ENCODE assay signal across 18 cellular contexts in the genomic region with DNA sequence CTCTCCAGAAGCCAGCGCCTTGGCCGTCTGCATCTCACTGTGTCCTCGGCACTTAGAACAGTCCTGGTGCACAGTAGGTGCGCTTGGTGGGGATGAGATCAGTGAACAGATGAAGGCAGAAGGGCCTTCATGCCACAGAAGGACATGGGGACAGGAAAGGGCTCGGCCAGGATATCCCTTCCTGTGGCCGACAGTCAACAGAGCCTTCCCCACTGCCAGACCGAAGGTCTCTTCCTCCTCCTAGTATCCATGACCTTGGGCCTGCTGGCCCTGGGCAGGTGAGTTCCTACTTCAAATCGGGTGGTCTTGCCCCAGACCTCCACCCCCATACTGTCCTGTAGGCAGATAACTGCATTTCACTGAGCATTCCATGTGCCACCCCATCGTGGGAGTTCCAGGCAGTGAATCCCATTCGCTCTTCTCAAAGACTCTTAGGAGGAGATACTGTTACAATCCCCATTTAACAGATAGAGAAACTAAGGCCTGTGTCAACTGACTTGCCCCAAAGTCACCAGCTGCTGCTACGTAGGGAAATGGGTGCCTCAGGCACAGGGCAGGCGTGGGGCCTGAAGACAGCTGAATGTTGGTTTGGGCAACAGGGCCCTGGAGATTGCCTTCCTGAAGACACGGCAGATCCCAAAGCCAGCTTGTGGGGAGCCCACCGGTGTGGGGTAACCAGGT. TPM values are rescaled to one million over a fixed set of nuclear protein-coding genes. Genes with fewer than 3 reads are reported as not detected.
A peak's percentile ranks its signal among the peaks of the same experiment; 100 is the strongest.
DNase-seq lines count a peak whose midpoint lies in the region; ATAC-seq, FAIRE-seq and TF ChIP-seq lines count a peak whose summit lies in the region.
"Had no signal": no experiment of that assay in that cellular context is flagged by ENCODE, and none has a peak within 500 bp of the region (broad histone marks: within the 10 kb centered on the region; RNA-seq: fewer than 3 reads in every experiment).

No MANE protein-coding gene starts in this region.

- 60% methylated on average over 14 of the region's 14 CpGs for WGBS in HepG2 (ENCODE audit: low lambda C conversion rate)
- 73% methylated on average over 8 of the region's 14 CpGs for WGBS in right lobe of liver (ENCODE audit: insufficient coverage, low coverage, low lambda C conversion rate, missing lambda C conversion rate)

- FAIRE-seq in HepG2 (lab: Jason Lieb, UNC): no peak
- FAIRE-seq: GM12878, GM18507 had no signal

- no TSS peak for BruUV-seq in HepG2 (replicated peaks; lab: Mats Ljungman, UMichigan)

- H3K4me1 ChIP-seq in HepG2 (ENCODE audit: insufficient read depth, low read length): peaks cover 52% of the 10 kb centered on the region
- peaks cover 0 to 14% (median 0%) of the 10 kb centered on the region in 4 donors for H3K4me1 ChIP-seq in right lobe of liver
- H3K4me1 ChIP-seq in neural progenitor cell: peaks cover 12% of the 10 kb centered on the region

- H3K27ac ChIP-seq in HepG2 (ENCODE audit: extremely low read length, insufficient read depth, low read length): no peak overlapping the region
- H3K27ac ChIP-seq in right lobe of liver: no peak overlapping the region
- peak overlapping the region; percentile 100 for H3K27ac ChIP-seq in epithelial cell of prostate
- H3K27ac ChIP-seq in neural progenitor cell: no peak overlapping the region
- H3K27ac ChIP-seq: BLaER1 treated with 17β-estradiol and CSF1 and Interleukin-3, amounts not matched to agents 10 nM and 100 nM; GM23248; PC-9 had no signal

- H3K27me3 ChIP-seq in HepG2 (ENCODE audit: control insufficient read depth in 1 of 2, insufficient read depth in 2 of 2, low read length in 2 of 2): peaks cover 0 to 3% of the 10 kb centered on the region in 2 experiments; a peak in 1 of 5 replicates
- H3K27me3 ChIP-seq in right lobe of liver: no peaks in the 10 kb centered on the region
- peaks cover 14% of the 10 kb centered on the region for H3K27me3 ChIP-seq in neural progenitor cell

- in situ Hi-C loops in HepG2 (cut with HindIII; ENCODE audit: extremely low pct_ligation_motif_present, low pct_unique_long_range_greater_than_20kb): loop anchor here (25.0 kb wide), 1 partner anchor 724 kb away; no protein-coding TSS in a partner anchor

- no peak for ATAC-seq in HepG2
- no peak for ATAC-seq in right lobe of liver
- ATAC-seq in GM21526 (IDR thresholded peaks at IDR 0.05; ENCODE audit: low FRiP score, unreplicated experiment): no peak
- ATAC-seq: GM12878 had no signal

- peak overlapping the region; percentile 66 for H3K4me3 Mint-ChIP-seq in neural progenitor cell

- TF ChIP-seq EP300 in HepG2 (IDR thresholded peaks at IDR 0.05; ENCODE audit: low read depth in 2 of 2, low read length in 2 of 2) (no peak), HepG2 (CRISPR knock-in tag; IDR thresholded peaks at IDR 0.05; ENCODE audit: borderline replicate concordance) (no peak)

- H3K4me2 ChIP-seq in HepG2 (ENCODE audit: low read depth, low read length) (no peak overlapping the region), neural progenitor cell (no peak overlapping the region)
- H3K4me2 ChIP-seq: PC-9 had no signal

- DNase-seq in HepG2 (ENCODE audit: low spot score): no peak
- no peak for DNase-seq in right lobe of liver
- no peak for DNase-seq in epithelial cell of prostate (ENCODE audit: low read depth, low spot score)
- DNase-seq in neural progenitor cell (ENCODE audit: low spot score): no peak
- no peak for DNase-seq in stimulated activated CD4-positive, alpha-beta T cell treated with anti-CD3 and anti-CD28 coated beads, Interleukin-2, amount 100 ng/mL, for 24 hours
- DNase-seq in AG20443 (ENCODE audit: low spot score): no peak
- DNase-seq in DMS53 treated with DMSO at 0.1 percent for 48 hours (lab: John Stamatoyannopoulos, UW; ENCODE audit: unreplicated experiment): no peak
- DNase-seq: GDM1, GM23248, KBM-7, NCI-H1417 treated with DMSO at 0.1 percent for 48 hours, NCI-H1930, NCI-H510A treated with DMSO at 0.1 percent for 48 hours, PC-9 had no signal

- no peaks in the 10 kb centered on the region for H3K79me2 ChIP-seq in HepG2 (ENCODE audit: insufficient read depth, low read length)
- H3K79me2 ChIP-seq in neural progenitor cell (ENCODE audit: low read depth): peaks cover 6% of the 10 kb centered on the region

- H2AFZ ChIP-seq in HepG2 (ENCODE audit: low read length): no peak overlapping the region
- no peak overlapping the region for H2AFZ ChIP-seq in neural progenitor cell (replicated peaks)
- H2AFZ ChIP-seq: GM23248, PC-9 had no signal

- H3K9me3 ChIP-seq in HepG2 (ENCODE audit: low read length) (no peaks in the 10 kb centered on the region), right lobe of liver (no peaks in the 10 kb centered on the region), neural progenitor cell (ENCODE audit: low read depth) (no peaks in the 10 kb centered on the region)
- H3K9me3 ChIP-seq: BLaER1 treated with 17β-estradiol and CSF1 and Interleukin-3, amounts not matched to agents 10 nM and 100 nM had no signal

- no peak for TF ChIP-seq CTCF in HepG2 (CRISPR knock-in tag; IDR thresholded peaks at IDR 0.05)
- TF ChIP-seq CTCF in right lobe of liver (IDR thresholded peaks at IDR 0.05): no peak
- TF ChIP-seq CTCF in neural progenitor cell (IDR thresholded peaks at IDR 0.05): no peak

- no peak overlapping the region for H3K4me3 ChIP-seq in HepG2 (replicated peaks in 1 of 3; ENCODE audit: insufficient read depth in 1 of 3, low read depth in 2 of 3, low read length in 3 of 3)
- H3K4me3 ChIP-seq in right lobe of liver: no peak overlapping the region
- no peak overlapping the region for H3K4me3 ChIP-seq in neural progenitor cell
- H3K4me3 ChIP-seq: BLaER1 treated with 17β-estradiol and CSF1 and Interleukin-3, amounts not matched to agents 10 nM and 100 nM; GM12878; GM23248; PC-9 had no signal

- no peaks in the 10 kb centered on the region for H3K36me3 Mint-ChIP-seq in neural progenitor cell

- intact Hi-C loops in HepG2 (cut with micrococcal nuclease; ENCODE audit: unreplicated experiment) (loop anchor here (5.0 kb wide), 1 partner anchor 159 kb away; no protein-coding TSS in a partner anchor), right lobe of liver (cut with DNase I) (loop anchor here in 1 of 2 donors (10.0 kb wide), 1 partner anchor 147 kb away; no protein-coding TSS in a partner anchor)

- peaks cover 18% of the 10 kb centered on the region for H3F3A ChIP-seq in neural progenitor cell (ENCODE audit: low read depth)

- POLR2A ChIA-PET in HepG2 (lab: Yijun Ruan, JAX): no interaction called here

- TF ChIP-seq RAD21 in HepG2 (CRISPR knock-in tag; IDR thresholded peaks at IDR 0.05): no peak

- H3K4me1 Mint-ChIP-seq in neural progenitor cell: peaks cover 17% of the 10 kb centered on the region

- no peak overlapping the region for H3K27ac Mint-ChIP-seq in neural progenitor cell

- H3K36me3 ChIP-seq in HepG2 (replicated peaks in 1 of 2; ENCODE audit: control insufficient read depth in 1 of 2, insufficient read depth in 2 of 2, low read length in 2 of 2) (no peaks in the 10 kb centered on the region), right lobe of liver (no peaks in the 10 kb centered on the region), neural progenitor cell (no peaks in the 10 kb centered on the region)
- H3K36me3 ChIP-seq: BLaER1 treated with 17β-estradiol and CSF1 and Interleukin-3, amounts not matched to agents 10 nM and 100 nM had no signal

- H3K27me3 Mint-ChIP-seq in neural progenitor cell (ENCODE audit: insufficient read depth, low read depth): peaks cover 29% of the 10 kb centered on the region

- CTCF ChIA-PET in HepG2 (lab: Yijun Ruan, JAX; ENCODE audit: low intra/inter-chr PET ratio, low total read pairs): interaction anchor here (1.2 kb wide), 1 partner anchor 36 kb away, joined by 5 read pairs; no protein-coding TSS in a partner anchor

- H3K9ac ChIP-seq in HepG2 (ENCODE audit: insufficient read depth, low read depth, low read length) (no peak overlapping the region), neural progenitor cell (no peak overlapping the region)
- H3K9ac ChIP-seq: BLaER1 treated with 17β-estradiol and CSF1 and Interleukin-3, amounts not matched to agents 10 nM and 100 nM; GM23248 had no signal

- TF ChIP-seq POLR2A in HepG2 (IDR thresholded peaks at IDR 0.05; ENCODE audit: insufficient read depth in 1 of 2, low read depth in 2 of 2, low read length in 2 of 2) (no peak), right lobe of liver (IDR thresholded peaks at IDR 0.05) (no peak)

- no peaks in the 10 kb centered on the region for H3K9me3 Mint-ChIP-seq in neural progenitor cell

- no peaks in the 10 kb centered on the region for H4K20me1 ChIP-seq in HepG2 (ENCODE audit: insufficient read depth, low read length)
- peaks cover 5% of the 10 kb centered on the region for H4K20me1 ChIP-seq in neural progenitor cell (ENCODE audit: low read depth)

RNA-seq across cellular contexts. Expression of gene PLEKHG5, which starts 3.5 kb away (rescaled TPM):
- total RNA-seq in HepG2 (2016; rRNA removed; fragmentation: Illumina TruSeq; extraction: Trizol): 1.9 and 3.5 TPM in 2 replicates
- total RNA-seq in HepG2 (2016; cell fraction: cytosol; rRNA removed; fragmentation: Illumina TruSeq; extraction: Trizol; ENCODE audit: low read depth): 0.51 and 0.62 TPM in 2 replicates
- total RNA-seq in HepG2 (2016; cell fraction: insoluble cytoplasmic fraction; rRNA removed; fragmentation: Illumina TruSeq; extraction: Trizol): 1.4 and 3.4 TPM in 2 replicates
- 0.99 and 1.2 TPM in 2 replicates for total RNA-seq in HepG2 (2016; cell fraction: membrane; rRNA removed; fragmentation: Illumina TruSeq; extraction: Trizol)
- total RNA-seq in HepG2 (2016; cell fraction: nucleus; rRNA removed; fragmentation: Illumina TruSeq; extraction: Trizol): 3.3 and 4.4 TPM in 2 replicates
- polyA plus RNA-seq in HepG2 (2011; rRNA removed): 1.9 and 2.6 TPM in 2 replicates
- polyA plus RNA-seq in HepG2 (2011; cell fraction: cytosol; rRNA removed): 1.1 and 1.7 TPM in 2 replicates
- 17.2 and 22.8 TPM in 2 replicates for polyA plus RNA-seq in HepG2 (2011; cell fraction: nucleus; rRNA removed)
- 1.4 and 1.5 TPM in 2 replicates for polyA plus RNA-seq in HepG2 (2012)
- polyA plus RNA-seq in HepG2 (2016; cell fraction: cytosol; fragmentation: Illumina TruSeq; extraction: Trizol; ENCODE audit: low read depth): 0.23 and 0.25 TPM in 2 replicates
- 1.9 and 2.0 TPM in 2 replicates for polyA plus RNA-seq in HepG2 (2016; cell fraction: insoluble cytoplasmic fraction; fragmentation: Illumina TruSeq; extraction: Trizol; ENCODE audit: low read depth)
- polyA plus RNA-seq in HepG2 (2016; cell fraction: membrane; fragmentation: Illumina TruSeq; extraction: Trizol; ENCODE audit: low read depth): 0.45 and 0.71 TPM in 2 replicates
- polyA plus RNA-seq in HepG2 (2016; cell fraction: nucleus; fragmentation: Illumina TruSeq; extraction: Trizol; ENCODE audit: insufficient read depth, low read depth): 9.3 and 11.3 TPM in 2 replicates
- polyA minus RNA-seq in HepG2 (2011; rRNA and poly(A)+ RNA removed; ENCODE audit: low replicate concordance): 1.9 and 3.8 TPM in 2 replicates
- 1.4 TPM in 2 replicates for polyA minus RNA-seq in HepG2 (2011; cell fraction: cytosol; rRNA and poly(A)+ RNA removed)
- polyA minus RNA-seq in HepG2 (2011; cell fraction: nucleus; rRNA and poly(A)+ RNA removed): 2.6 and 3.0 TPM in 2 replicates
- total RNA-seq in right lobe of liver: 1 to 10 TPM in 5 of 6 experiments, under 1 TPM in 1; 0.70 to 2.3 (median 1.5) TPM
- total RNA-seq in neural progenitor cell (ENCODE audit: low replicate concordance): 7.4 and 25.9 TPM in 2 replicates

RNA-seq across cellular contexts. Expression of gene TNFRSF25, which starts 22.0 kb away (rescaled TPM):
- 0.55 and 1.5 TPM in 2 replicates for total RNA-seq in HepG2 (2016; rRNA removed; fragmentation: Illumina TruSeq; extraction: Trizol)
- total RNA-seq in HepG2 (2016; cell fraction: cytosol; rRNA removed; fragmentation: Illumina TruSeq; extraction: Trizol; ENCODE audit: low read depth): 0.40 and 0.44 TPM in 2 replicates
- total RNA-seq in HepG2 (2016; cell fraction: insoluble cytoplasmic fraction; rRNA removed; fragmentation: Illumina TruSeq; extraction: Trizol): 0.13 and 0.97 TPM in 2 replicates
- 0.34 and 0.37 TPM in 2 replicates for total RNA-seq in HepG2 (2016; cell fraction: membrane; rRNA removed; fragmentation: Illumina TruSeq; extraction: Trizol)
- 1.5 and 1.6 TPM in 2 replicates for total RNA-seq in HepG2 (2016; cell fraction: nucleus; rRNA removed; fragmentation: Illumina TruSeq; extraction: Trizol)
- polyA plus RNA-seq in HepG2 (2011; rRNA removed): 1.4 and 1.6 TPM in 2 replicates
- polyA plus RNA-seq in HepG2 (2011; cell fraction: cytosol; rRNA removed): 0.47 and 0.64 TPM in 2 replicates
- 18.5 and 21.8 TPM in 2 replicates for polyA plus RNA-seq in HepG2 (2011; cell fraction: nucleus; rRNA removed)
- polyA plus RNA-seq in HepG2 (2012): 3.9 and 4.6 TPM in 2 replicates
- polyA plus RNA-seq in HepG2 (2016; cell fraction: cytosol; fragmentation: Illumina TruSeq; extraction: Trizol; ENCODE audit: low read depth): 0.43 TPM in 1 of 2 replicates, not detected in the other
- polyA plus RNA-seq in HepG2 (2016; cell fraction: insoluble cytoplasmic fraction; fragmentation: Illumina TruSeq; extraction: Trizol; ENCODE audit: low read depth): 0.17 and 0.44 TPM in 2 replicates
- 0.17 TPM in 1 of 2 replicates, not detected in the other for polyA plus RNA-seq in HepG2 (2016; cell fraction: membrane; fragmentation: Illumina TruSeq; extraction: Trizol; ENCODE audit: low read depth)
- 5.2 and 7.0 TPM in 2 replicates for polyA plus RNA-seq in HepG2 (2016; cell fraction: nucleus; fragmentation: Illumina TruSeq; extraction: Trizol; ENCODE audit: insufficient read depth, low read depth)
- 0.68 and 1.8 TPM in 2 replicates for polyA minus RNA-seq in HepG2 (2011; rRNA and poly(A)+ RNA removed; ENCODE audit: low replicate concordance)
- polyA minus RNA-seq in HepG2 (2011; cell fraction: cytosol; rRNA and poly(A)+ RNA removed): not detected in 2 replicates
- polyA minus RNA-seq in HepG2 (2011; cell fraction: nucleus; rRNA and poly(A)+ RNA removed): 1.3 and 1.9 TPM in 2 replicates
- total RNA-seq in right lobe of liver: 1 to 10 TPM; 1.1 to 3.2 (median 2.1) TPM
- total RNA-seq in neural progenitor cell (ENCODE audit: low replicate concordance): 15.6 and 23.7 TPM in 2 replicates
